In the genomic region with DNA sequence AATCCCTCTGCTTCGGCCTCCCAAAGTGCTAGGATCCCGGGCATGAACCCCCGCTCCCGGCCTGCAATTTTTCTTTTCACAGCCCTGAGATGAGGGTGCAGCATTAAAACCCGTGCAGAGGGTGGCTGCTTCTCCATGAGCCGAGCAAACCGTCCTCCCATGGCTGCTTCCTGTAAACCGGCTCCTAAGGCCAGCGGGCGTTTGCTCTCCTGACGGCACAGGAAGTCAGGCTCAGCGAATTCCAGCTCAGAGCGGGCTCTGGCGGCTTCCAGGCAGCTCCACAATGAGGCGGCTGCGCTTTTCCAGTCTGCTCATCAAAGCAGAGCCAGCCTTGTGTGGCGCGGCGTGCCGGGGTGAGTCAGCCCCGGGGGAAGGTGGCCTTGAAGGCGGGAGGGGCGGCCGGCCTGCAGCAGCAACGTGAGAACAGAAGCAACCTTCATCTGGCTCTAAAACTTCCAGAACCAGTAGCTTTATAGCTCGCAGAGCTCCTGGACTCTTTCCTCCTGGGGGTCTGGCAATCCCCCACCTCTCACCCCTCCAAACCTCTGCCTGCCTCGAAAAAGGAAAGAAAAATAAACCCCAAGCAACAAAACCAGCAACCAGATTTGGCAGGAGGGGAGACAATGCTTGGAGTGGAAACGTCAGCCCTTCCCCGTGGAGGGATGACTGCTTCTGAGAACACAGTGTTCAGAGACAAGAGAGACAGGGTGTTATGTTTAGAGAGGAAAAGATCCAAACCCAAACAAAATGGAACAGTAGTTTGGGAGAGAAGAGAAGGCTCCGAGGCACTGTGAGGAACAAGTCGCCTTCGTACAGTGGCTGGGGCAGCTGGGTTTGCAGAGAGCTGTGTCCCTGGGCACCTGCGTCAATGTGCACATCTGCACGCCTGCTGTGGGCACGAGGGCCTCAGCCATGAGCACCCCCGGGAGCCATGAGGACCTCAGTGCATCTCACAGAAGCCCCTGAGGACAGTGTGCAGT, we compare ENCODE assay signal across 1 cellular context.
TF ChIP-seq lines count a peak whose summit lies in the region.

No MANE protein-coding gene starts in this region.

TF ChIP-seq in GM12878, 131 proteins besides CTCF, POLR2A, EP300 and RAD21 (continued from another document and continues in another):
- TF ChIP-seq, protein P1, sequence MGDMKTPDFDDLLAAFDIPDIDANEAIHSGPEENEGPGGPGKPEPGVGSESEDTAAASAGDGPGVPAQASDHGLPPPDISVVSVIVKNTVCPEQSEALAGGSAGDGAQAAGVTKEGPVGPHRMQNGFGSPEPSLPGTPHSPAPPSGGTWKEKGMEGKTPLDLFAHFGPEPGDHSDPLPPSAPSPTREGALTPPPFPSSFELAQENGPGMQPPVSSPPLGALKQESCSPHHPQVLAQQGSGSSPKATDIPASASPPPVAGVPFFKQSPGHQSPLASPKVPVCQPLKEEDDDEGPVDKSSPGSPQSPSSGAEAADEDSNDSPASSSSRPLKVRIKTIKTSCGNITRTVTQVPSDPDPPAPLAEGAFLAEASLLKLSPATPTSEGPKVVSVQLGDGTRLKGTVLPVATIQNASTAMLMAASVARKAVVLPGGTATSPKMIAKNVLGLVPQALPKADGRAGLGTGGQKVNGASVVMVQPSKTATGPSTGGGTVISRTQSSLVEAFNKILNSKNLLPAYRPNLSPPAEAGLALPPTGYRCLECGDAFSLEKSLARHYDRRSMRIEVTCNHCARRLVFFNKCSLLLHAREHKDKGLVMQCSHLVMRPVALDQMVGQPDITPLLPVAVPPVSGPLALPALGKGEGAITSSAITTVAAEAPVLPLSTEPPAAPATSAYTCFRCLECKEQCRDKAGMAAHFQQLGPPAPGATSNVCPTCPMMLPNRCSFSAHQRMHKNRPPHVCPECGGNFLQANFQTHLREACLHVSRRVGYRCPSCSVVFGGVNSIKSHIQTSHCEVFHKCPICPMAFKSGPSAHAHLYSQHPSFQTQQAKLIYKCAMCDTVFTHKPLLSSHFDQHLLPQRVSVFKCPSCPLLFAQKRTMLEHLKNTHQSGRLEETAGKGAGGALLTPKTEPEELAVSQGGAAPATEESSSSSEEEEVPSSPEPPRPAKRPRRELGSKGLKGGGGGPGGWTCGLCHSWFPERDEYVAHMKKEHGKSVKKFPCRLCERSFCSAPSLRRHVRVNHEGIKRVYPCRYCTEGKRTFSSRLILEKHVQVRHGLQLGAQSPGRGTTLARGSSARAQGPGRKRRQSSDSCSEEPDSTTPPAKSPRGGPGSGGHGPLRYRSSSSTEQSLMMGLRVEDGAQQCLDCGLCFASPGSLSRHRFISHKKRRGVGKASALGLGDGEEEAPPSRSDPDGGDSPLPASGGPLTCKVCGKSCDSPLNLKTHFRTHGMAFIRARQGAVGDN (IDR thresholded peaks at IDR 0.05): peak; percentile 68
- TF ChIP-seq SMAD1 (IDR thresholded peaks at IDR 0.05; ENCODE audit: low read depth, partially characterized antibody): no peak
- no peak for TF ChIP-seq ATF7 (IDR thresholded peaks at IDR 0.05; ENCODE audit: low read depth)
- TF ChIP-seq, protein P2, sequence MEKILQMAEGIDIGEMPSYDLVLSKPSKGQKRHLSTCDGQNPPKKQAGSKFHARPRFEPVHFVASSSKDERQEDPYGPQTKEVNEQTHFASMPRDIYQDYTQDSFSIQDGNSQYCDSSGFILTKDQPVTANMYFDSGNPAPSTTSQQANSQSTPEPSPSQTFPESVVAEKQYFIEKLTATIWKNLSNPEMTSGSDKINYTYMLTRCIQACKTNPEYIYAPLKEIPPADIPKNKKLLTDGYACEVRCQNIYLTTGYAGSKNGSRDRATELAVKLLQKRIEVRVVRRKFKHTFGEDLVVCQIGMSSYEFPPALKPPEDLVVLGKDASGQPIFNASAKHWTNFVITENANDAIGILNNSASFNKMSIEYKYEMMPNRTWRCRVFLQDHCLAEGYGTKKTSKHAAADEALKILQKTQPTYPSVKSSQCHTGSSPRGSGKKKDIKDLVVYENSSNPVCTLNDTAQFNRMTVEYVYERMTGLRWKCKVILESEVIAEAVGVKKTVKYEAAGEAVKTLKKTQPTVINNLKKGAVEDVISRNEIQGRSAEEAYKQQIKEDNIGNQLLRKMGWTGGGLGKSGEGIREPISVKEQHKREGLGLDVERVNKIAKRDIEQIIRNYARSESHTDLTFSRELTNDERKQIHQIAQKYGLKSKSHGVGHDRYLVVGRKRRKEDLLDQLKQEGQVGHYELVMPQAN (conservative IDR thresholded peaks at IDR 0.05): no peak
- no peak for TF ChIP-seq ZNF207 (IDR thresholded peaks at IDR 0.05; ENCODE audit: borderline replicate concordance)
- TF ChIP-seq NR2F1 (conservative IDR thresholded peaks at IDR 0.05): peak; percentile 45; the same call in 1 of the 2 replicates
- TF ChIP-seq CHD1 (IDR thresholded peaks at IDR 0.05; ENCODE audit: low read depth, low read length): no peak
- TF ChIP-seq TARDBP (IDR thresholded peaks at IDR 0.05; ENCODE audit: borderline replicate concordance): no peak
- TF ChIP-seq, protein P3, sequence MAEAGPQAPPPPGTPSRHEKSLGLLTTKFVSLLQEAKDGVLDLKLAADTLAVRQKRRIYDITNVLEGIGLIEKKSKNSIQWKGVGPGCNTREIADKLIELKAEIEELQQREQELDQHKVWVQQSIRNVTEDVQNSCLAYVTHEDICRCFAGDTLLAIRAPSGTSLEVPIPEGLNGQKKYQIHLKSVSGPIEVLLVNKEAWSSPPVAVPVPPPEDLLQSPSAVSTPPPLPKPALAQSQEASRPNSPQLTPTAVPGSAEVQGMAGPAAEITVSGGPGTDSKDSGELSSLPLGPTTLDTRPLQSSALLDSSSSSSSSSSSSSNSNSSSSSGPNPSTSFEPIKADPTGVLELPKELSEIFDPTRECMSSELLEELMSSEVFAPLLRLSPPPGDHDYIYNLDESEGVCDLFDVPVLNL (IDR thresholded peaks at IDR 0.05; ENCODE audit: low read depth, low read length): no peak
- TF ChIP-seq MEF2B (IDR thresholded peaks at IDR 0.05; ENCODE audit: partially characterized antibody, poor library complexity, severe bottlenecking): peak; percentile 64
- no peak for TF ChIP-seq CBX3 (IDR thresholded peaks at IDR 0.05; ENCODE audit: borderline replicate concordance, low read depth)
- TF ChIP-seq, protein P4, sequence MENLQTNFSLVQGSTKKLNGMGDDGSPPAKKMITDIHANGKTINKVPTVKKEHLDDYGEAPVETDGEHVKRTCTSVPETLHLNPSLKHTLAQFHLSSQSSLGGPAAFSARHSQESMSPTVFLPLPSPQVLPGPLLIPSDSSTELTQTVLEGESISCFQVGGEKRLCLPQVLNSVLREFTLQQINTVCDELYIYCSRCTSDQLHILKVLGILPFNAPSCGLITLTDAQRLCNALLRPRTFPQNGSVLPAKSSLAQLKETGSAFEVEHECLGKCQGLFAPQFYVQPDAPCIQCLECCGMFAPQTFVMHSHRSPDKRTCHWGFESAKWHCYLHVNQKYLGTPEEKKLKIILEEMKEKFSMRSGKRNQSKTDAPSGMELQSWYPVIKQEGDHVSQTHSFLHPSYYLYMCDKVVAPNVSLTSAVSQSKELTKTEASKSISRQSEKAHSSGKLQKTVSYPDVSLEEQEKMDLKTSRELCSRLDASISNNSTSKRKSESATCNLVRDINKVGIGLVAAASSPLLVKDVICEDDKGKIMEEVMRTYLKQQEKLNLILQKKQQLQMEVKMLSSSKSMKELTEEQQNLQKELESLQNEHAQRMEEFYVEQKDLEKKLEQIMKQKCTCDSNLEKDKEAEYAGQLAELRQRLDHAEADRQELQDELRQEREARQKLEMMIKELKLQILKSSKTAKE (IDR thresholded peaks at IDR 0.05; ENCODE audit: low read depth, poor library complexity, severe bottlenecking): no peak
- 0 out of 2 replicates have a peak, but pooled peaks have one; percentile 16 for TF ChIP-seq CBFB (IDR thresholded peaks at IDR 0.05; ENCODE audit: low read depth)
- TF ChIP-seq CREM (IDR thresholded peaks at IDR 0.05; ENCODE audit: low read depth): 0 out of 2 replicates have a peak, but pooled peaks have one; percentile 3
- TF ChIP-seq, protein P5, sequence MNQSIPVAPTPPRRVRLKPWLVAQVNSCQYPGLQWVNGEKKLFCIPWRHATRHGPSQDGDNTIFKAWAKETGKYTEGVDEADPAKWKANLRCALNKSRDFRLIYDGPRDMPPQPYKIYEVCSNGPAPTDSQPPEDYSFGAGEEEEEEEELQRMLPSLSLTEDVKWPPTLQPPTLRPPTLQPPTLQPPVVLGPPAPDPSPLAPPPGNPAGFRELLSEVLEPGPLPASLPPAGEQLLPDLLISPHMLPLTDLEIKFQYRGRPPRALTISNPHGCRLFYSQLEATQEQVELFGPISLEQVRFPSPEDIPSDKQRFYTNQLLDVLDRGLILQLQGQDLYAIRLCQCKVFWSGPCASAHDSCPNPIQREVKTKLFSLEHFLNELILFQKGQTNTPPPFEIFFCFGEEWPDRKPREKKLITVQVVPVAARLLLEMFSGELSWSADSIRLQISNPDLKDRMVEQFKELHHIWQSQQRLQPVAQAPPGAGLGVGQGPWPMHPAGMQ (IDR thresholded peaks at IDR 0.05; ENCODE audit: borderline replicate concordance): no peak
- TF ChIP-seq SMARCA5 (IDR thresholded peaks at IDR 0.05): peak; percentile 51; the same call in 1 of the 2 replicates
- TF ChIP-seq KLF5 (IDR thresholded peaks at IDR 0.05; ENCODE audit: partially characterized antibody): no peak
- 0 out of 2 replicates have a peak, but pooled peaks have one; percentile 33 for TF ChIP-seq MTA2 (IDR thresholded peaks at IDR 0.05; ENCODE audit: low read depth)
- TF ChIP-seq NBN (IDR thresholded peaks at IDR 0.05): no peak
- peak; percentile 22; the same call in 1 of the 2 replicates for TF ChIP-seq SMC3 (IDR thresholded peaks at IDR 0.05; ENCODE audit: borderline replicate concordance, low read length)
- no peak for TF ChIP-seq ZNF274 (IDR thresholded peaks at IDR 0.05; ENCODE audit: insufficient read depth, insufficient read length)
- no peak for TF ChIP-seq FOS (IDR thresholded peaks at IDR 0.05; ENCODE audit: borderline replicate concordance, extremely low read depth, insufficient read length)
- TF ChIP-seq, protein P6, sequence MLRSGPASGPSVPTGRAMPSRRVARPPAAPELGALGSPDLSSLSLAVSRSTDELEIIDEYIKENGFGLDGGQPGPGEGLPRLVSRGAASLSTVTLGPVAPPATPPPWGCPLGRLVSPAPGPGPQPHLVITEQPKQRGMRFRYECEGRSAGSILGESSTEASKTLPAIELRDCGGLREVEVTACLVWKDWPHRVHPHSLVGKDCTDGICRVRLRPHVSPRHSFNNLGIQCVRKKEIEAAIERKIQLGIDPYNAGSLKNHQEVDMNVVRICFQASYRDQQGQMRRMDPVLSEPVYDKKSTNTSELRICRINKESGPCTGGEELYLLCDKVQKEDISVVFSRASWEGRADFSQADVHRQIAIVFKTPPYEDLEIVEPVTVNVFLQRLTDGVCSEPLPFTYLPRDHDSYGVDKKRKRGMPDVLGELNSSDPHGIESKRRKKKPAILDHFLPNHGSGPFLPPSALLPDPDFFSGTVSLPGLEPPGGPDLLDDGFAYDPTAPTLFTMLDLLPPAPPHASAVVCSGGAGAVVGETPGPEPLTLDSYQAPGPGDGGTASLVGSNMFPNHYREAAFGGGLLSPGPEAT (IDR thresholded peaks at IDR 0.05; ENCODE audit: low read depth): 0 out of 2 replicates have a peak, but pooled peaks have one; percentile 20
- TF ChIP-seq, protein P7, sequence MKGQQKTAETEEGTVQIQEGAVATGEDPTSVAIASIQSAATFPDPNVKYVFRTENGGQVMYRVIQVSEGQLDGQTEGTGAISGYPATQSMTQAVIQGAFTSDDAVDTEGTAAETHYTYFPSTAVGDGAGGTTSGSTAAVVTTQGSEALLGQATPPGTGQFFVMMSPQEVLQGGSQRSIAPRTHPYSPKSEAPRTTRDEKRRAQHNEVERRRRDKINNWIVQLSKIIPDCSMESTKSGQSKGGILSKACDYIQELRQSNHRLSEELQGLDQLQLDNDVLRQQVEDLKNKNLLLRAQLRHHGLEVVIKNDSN (IDR thresholded peaks at IDR 0.05; ENCODE audit: borderline replicate concordance, extremely low read length, insufficient read depth, low read depth, low read length): no peak
- TF ChIP-seq, protein P8, sequence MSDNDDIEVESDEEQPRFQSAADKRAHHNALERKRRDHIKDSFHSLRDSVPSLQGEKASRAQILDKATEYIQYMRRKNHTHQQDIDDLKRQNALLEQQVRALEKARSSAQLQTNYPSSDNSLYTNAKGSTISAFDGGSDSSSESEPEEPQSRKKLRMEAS (IDR thresholded peaks at IDR 0.05; ENCODE audit: low read depth, low read length): peak; percentile 15; the same call in 1 of the 2 replicates
- no peak for TF ChIP-seq JUND (IDR thresholded peaks at IDR 0.05; ENCODE audit: low read depth, low read length)
- no peak for TF ChIP-seq LARP7 (IDR thresholded peaks at IDR 0.05)
- no peak for TF ChIP-seq ZNF384 (IDR thresholded peaks at IDR 0.05; ENCODE audit: borderline replicate concordance, low read depth, low read length)
- TF ChIP-seq SPI1 (IDR thresholded peaks at IDR 0.05; ENCODE audit: borderline replicate concordance, insufficient read depth, low read depth, low read length): no peak
- no peak for TF ChIP-seq WRNIP1 (IDR thresholded peaks at IDR 0.05; ENCODE audit: borderline replicate concordance, low read depth, low read length)
- TF ChIP-seq MEF2A (IDR thresholded peaks at IDR 0.05; ENCODE audit: insufficient read depth, low read depth, low read length): no peak
- TF ChIP-seq ZNF24 (IDR thresholded peaks at IDR 0.05): no peak
- TF ChIP-seq, protein P9, sequence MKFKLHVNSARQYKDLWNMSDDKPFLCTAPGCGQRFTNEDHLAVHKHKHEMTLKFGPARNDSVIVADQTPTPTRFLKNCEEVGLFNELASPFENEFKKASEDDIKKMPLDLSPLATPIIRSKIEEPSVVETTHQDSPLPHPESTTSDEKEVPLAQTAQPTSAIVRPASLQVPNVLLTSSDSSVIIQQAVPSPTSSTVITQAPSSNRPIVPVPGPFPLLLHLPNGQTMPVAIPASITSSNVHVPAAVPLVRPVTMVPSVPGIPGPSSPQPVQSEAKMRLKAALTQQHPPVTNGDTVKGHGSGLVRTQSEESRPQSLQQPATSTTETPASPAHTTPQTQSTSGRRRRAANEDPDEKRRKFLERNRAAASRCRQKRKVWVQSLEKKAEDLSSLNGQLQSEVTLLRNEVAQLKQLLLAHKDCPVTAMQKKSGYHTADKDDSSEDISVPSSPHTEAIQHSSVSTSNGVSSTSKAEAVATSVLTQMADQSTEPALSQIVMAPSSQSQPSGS (IDR thresholded peaks at IDR 0.05; ENCODE audit: low read length): no peak
- peak; percentile 58 to 67; a peak in 3 of 4 replicates for TF ChIP-seq IKZF2 (IDR thresholded peaks at IDR 0.05)
- peak; percentile 44; the same call in 1 of the 2 replicates for TF ChIP-seq SIN3A (IDR thresholded peaks at IDR 0.05; ENCODE audit: low read depth, low read length)
- TF ChIP-seq TBL1XR1 (IDR thresholded peaks at IDR 0.05; ENCODE audit: low read depth, low read length): no peak
